ENCODE assay signal across 30 cellular contexts in genomic region chr1:34346128-34346527, GRCh38.
"Had no signal": no experiment of that assay in that cellular context is flagged by ENCODE, and none has a peak within 500 bp of the region (broad histone marks: within the 10 kb centered on the region; RNA-seq: fewer than 3 reads in every experiment).

No MANE protein-coding gene starts in this region.

- ATAC-seq: activated CD4-positive, CD25-positive, alpha-beta regulatory T cell treated with anti-CD3 and anti-CD28 coated beads, Interleukin-2, amount 50 U/mL, for 24 hours; activated CD8-positive, alpha-beta memory T cell treated with anti-CD3 and anti-CD28 coated beads, Interleukin-2, amount 10 ng/mL, durations not matched to agents 7 days and 5 days; activated CD8-positive, alpha-beta T cell treated with anti-CD3 and anti-CD28 coated beads, Interleukin-2, amount 10 ng/mL, durations not matched to agents 7 days and 5 days; activated naive CD8-positive, alpha-beta T cell treated with anti-CD3 and anti-CD28 coated beads, Interleukin-2, amount 50 U/mL, for 24 hours; body of pancreas; gastroesophageal sphincter; T-helper 17 cell had no signal

- DNase-seq: activated B cell treated with CpG ODN at 0.5 μM for 24 hours; activated CD4-positive, alpha-beta memory T cell treated with anti-CD3 and anti-CD28 coated beads for 36 hours; activated CD4-positive, alpha-beta T cell treated with anti-CD3 and anti-CD28 coated beads for 48 hours; activated CD8-positive, alpha-beta memory T cell treated with anti-CD3 and anti-CD28 coated beads, Interleukin-2, amount 10 ng/mL, durations not matched to agents 7 days and 5 days; activated CD8-positive, alpha-beta memory T cell treated with anti-CD3 and anti-CD28 coated beads, Interleukin-2, amount 50 U/mL, for 4 hours; activated CD8-positive, alpha-beta T cell treated with anti-CD3 and anti-CD28 coated beads, Interleukin-2, amount 10 ng/mL, durations not matched to agents 7 days and 5 days; activated effector memory CD4-positive, alpha-beta T cell treated with anti-CD3 and anti-CD28 coated beads, Interleukin-2, amount 50 U/mL, for 16 hours; activated naive CD4-positive, alpha-beta T cell treated with anti-CD3 and anti-CD28 coated beads for 36 hours; activated naive CD8-positive, alpha-beta T cell treated with anti-CD3 and anti-CD28 coated beads for 36 hours; activated naive CD8-positive, alpha-beta T cell treated with anti-CD3 and anti-CD28 coated beads, Interleukin-2, amount 50 U/mL, for 24 hours; activated T-cell treated with anti-CD3 and anti-CD28 coated beads, Interleukin-2, amount 50 U/mL, for 1 hour; activated T-cell treated with anti-CD3 and anti-CD28 coated beads, Interleukin-2, amount 50 U/mL, for 48 hours; adrenal gland; amygdala; aorta; body of pancreas; central memory CD4-positive, alpha-beta T cell; cerebellar nuclear complex; colonic mucosa; effector CD8-positive, alpha-beta T cell; esophagus squamous epithelium; foreskin melanocyte; T-helper 1 cell; T-helper 17 cell; T1000; WERI-Rb-1 had no signal

- H3K9me3 ChIP-seq: adrenal gland, body of pancreas, colonic mucosa, esophagus squamous epithelium, gastroesophageal sphincter had no signal

- H3K27me3 ChIP-seq: adrenal gland, body of pancreas, colonic mucosa had no signal

- H3K36me3 ChIP-seq: adrenal gland, cardiac muscle cell, colonic mucosa, esophagus squamous epithelium, gastroesophageal sphincter, WERI-Rb-1 had no signal

- H3K27ac ChIP-seq: adrenal gland, body of pancreas, cardiac muscle cell, colonic mucosa, epithelial cell of prostate, esophagus squamous epithelium, gastroesophageal sphincter, WERI-Rb-1 had no signal

- H3K4me3 ChIP-seq: adrenal gland, body of pancreas, cardiac muscle cell, colonic mucosa, esophagus squamous epithelium, gastroesophageal sphincter had no signal

- H3K4me1 ChIP-seq: adrenal gland, body of pancreas, colonic mucosa, esophagus squamous epithelium, gastroesophageal sphincter had no signal
